Comparison of ENCODE assay signal across 15 cellular contexts in the genomic region with DNA sequence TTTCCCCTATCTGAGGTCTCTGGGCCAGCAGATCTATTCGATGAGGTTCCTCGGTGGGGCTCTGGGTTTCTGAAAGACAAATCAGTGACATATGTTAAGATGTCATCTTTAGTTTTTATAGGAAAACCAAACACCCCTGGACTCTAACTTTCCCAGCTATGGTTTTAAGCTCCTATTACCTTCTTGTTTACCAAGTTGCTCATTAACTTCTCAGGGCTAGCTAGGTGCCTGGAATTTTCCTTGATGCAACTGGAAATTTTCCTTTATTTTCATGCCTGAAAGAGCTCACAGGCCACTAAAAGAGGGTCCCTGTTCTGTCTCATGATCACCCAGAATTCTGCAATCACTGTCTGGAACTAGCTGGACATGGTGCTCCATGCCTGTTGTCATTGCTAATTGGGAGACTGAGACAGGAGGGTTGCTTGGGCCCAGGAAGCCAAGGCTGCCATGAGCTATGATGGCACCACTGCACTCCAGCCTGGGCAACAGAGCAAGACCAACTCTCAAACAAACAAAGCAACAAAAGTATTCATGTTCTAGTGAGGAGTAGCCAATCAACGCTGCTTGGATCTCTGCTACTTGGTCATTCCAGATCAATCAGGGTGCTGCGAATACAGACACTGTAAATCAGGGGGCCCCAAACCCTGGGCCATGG.
A peak's percentile ranks its signal among the peaks of the same experiment; 100 is the strongest.
DNase-seq lines count a peak whose midpoint lies in the region; ATAC-seq and TF ChIP-seq lines count a peak whose summit lies in the region.
"Had no signal": no experiment of that assay in that cellular context is flagged by ENCODE, and none has a peak within 500 bp of the region (broad histone marks: within the 10 kb centered on the region; RNA-seq: fewer than 3 reads in every experiment).

No MANE protein-coding gene starts in this region.

- H3F3A ChIP-seq in neural progenitor cell (ENCODE audit: low read depth): peaks cover 16% of the 10 kb centered on the region

- peaks cover under 1% of the 10 kb centered on the region; the same call in 1 of the 2 replicates for H3K9me3 Mint-ChIP-seq in WTC11
- no peaks in the 10 kb centered on the region for H3K9me3 Mint-ChIP-seq in neural progenitor cell

- DNase-seq in WTC11 (ENCODE audit: low spot score) (no peak), islet precursor cell (peak; percentile 29), neural progenitor cell (ENCODE audit: low spot score) (no peak), GM13976 (ENCODE audit: low spot score) (no peak), glomerular visceral epithelial cell (ENCODE audit: extremely low spot score) (no peak), hepatic stellate cell (ENCODE audit: low spot score) (no peak)
- DNase-seq: Caco-2; CD8-positive, alpha-beta T cell; DMS53; GF-D8; GM23248; H7; IMR-90 had no signal

- H3K4me1 ChIP-seq in neural progenitor cell: peaks cover 27% of the 10 kb centered on the region
- H3K4me1 ChIP-seq: Caco-2 had no signal

- H4K20me1 ChIP-seq in neural progenitor cell (ENCODE audit: low read depth): no peaks in the 10 kb centered on the region

- H3K27ac Mint-ChIP-seq in WTC11 (no peak overlapping the region), neural progenitor cell (no peak overlapping the region)
- H3K27ac Mint-ChIP-seq: CD8-positive, alpha-beta T cell had no signal

- H3K9ac ChIP-seq in neural progenitor cell: no peak overlapping the region
- H3K9ac ChIP-seq: GM23248 had no signal

- H3K4me3 Mint-ChIP-seq in WTC11 (no peak overlapping the region), neural progenitor cell (no peak overlapping the region)
- H3K4me3 Mint-ChIP-seq: CD14-positive monocyte; CD8-positive, alpha-beta T cell had no signal

- no peaks in the 10 kb centered on the region for H3K36me3 ChIP-seq in neural progenitor cell

- H3K27me3 ChIP-seq in neural progenitor cell: no peaks in the 10 kb centered on the region

- no peak overlapping the region for H2AFZ ChIP-seq in neural progenitor cell (replicated peaks)
- H2AFZ ChIP-seq: GM23248 had no signal

- in situ Hi-C loops in GM13976 (cut with MboI; ENCODE audit: low sequenced_read_pairs, unreplicated experiment): no loop called here

- TF ChIP-seq CTCF in WTC11 (IDR thresholded peaks at IDR 0.05): no peak
- TF ChIP-seq CTCF in neural progenitor cell (IDR thresholded peaks at IDR 0.05): no peak
- TF ChIP-seq CTCF in GM13976 (IDR thresholded peaks at IDR 0.05; ENCODE audit: borderline replicate concordance, control extremely low read depth, extremely low read depth, insufficient read depth, missing control alignments): no peak

- no peak overlapping the region for H3K27ac ChIP-seq in neural progenitor cell
- H3K27ac ChIP-seq: GM23248, HL-60 had no signal

- peaks cover 18% of the 10 kb centered on the region for H3K4me1 Mint-ChIP-seq in WTC11
- peaks cover 28% of the 10 kb centered on the region for H3K4me1 Mint-ChIP-seq in neural progenitor cell
- H3K4me1 Mint-ChIP-seq: CD14-positive monocyte had no signal

- POLR2A ChIA-PET in WTC11 (lab: Charles Lee): no interaction called here

- no peaks in the 10 kb centered on the region for H3K36me3 Mint-ChIP-seq in WTC11
- no peaks in the 10 kb centered on the region for H3K36me3 Mint-ChIP-seq in neural progenitor cell
- H3K36me3 Mint-ChIP-seq: CD14-positive monocyte; CD8-positive, alpha-beta T cell had no signal

- H3K27me3 Mint-ChIP-seq in WTC11 (ENCODE audit: low read depth) (no peaks in the 10 kb centered on the region), neural progenitor cell (ENCODE audit: insufficient read depth, low read depth) (peaks cover 8% of the 10 kb centered on the region)

- H3K4me2 ChIP-seq in neural progenitor cell: peak overlapping the region; percentile 42

- no peak overlapping the region for H3K4me3 ChIP-seq in neural progenitor cell
- H3K4me3 ChIP-seq: GM23248 had no signal

- no peak for ATAC-seq in WTC11
- ATAC-seq: CD8-positive, alpha-beta T cell had no signal

- CTCF ChIA-PET in WTC11 (lab: Charles Lee): interaction anchor here (0.7 to 2.1 kb wide), 3 partner anchors 9 to 643 kb away, joined by 3 to 5 read pairs (median 4); no protein-coding TSS in a partner anchor

- H3K9me3 ChIP-seq in neural progenitor cell (ENCODE audit: low read depth): no peaks in the 10 kb centered on the region
- H3K9me3 ChIP-seq: Caco-2 had no signal

- H3K79me2 ChIP-seq in neural progenitor cell (ENCODE audit: low read depth): no peaks in the 10 kb centered on the region

TF ChIP-seq in WTC11, 78 proteins besides CTCF, POLR2A, EP300 and RAD21:
- TF ChIP-seq, protein P1, sequence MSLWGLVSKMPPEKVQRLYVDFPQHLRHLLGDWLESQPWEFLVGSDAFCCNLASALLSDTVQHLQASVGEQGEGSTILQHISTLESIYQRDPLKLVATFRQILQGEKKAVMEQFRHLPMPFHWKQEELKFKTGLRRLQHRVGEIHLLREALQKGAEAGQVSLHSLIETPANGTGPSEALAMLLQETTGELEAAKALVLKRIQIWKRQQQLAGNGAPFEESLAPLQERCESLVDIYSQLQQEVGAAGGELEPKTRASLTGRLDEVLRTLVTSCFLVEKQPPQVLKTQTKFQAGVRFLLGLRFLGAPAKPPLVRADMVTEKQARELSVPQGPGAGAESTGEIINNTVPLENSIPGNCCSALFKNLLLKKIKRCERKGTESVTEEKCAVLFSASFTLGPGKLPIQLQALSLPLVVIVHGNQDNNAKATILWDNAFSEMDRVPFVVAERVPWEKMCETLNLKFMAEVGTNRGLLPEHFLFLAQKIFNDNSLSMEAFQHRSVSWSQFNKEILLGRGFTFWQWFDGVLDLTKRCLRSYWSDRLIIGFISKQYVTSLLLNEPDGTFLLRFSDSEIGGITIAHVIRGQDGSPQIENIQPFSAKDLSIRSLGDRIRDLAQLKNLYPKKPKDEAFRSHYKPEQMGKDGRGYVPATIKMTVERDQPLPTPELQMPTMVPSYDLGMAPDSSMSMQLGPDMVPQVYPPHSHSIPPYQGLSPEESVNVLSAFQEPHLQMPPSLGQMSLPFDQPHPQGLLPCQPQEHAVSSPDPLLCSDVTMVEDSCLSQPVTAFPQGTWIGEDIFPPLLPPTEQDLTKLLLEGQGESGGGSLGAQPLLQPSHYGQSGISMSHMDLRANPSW (CRISPR knock-in tag; conservative IDR thresholded peaks at IDR 0.05; ENCODE audit: low read depth): no peak
- TF ChIP-seq ZNF121 (CRISPR knock-in tag; IDR thresholded peaks at IDR 0.05): 0 out of 2 replicates have a peak, but pooled peaks have one; percentile 20
